Comparison of ENCODE assay signal across 24 cellular contexts in the genomic region with DNA sequence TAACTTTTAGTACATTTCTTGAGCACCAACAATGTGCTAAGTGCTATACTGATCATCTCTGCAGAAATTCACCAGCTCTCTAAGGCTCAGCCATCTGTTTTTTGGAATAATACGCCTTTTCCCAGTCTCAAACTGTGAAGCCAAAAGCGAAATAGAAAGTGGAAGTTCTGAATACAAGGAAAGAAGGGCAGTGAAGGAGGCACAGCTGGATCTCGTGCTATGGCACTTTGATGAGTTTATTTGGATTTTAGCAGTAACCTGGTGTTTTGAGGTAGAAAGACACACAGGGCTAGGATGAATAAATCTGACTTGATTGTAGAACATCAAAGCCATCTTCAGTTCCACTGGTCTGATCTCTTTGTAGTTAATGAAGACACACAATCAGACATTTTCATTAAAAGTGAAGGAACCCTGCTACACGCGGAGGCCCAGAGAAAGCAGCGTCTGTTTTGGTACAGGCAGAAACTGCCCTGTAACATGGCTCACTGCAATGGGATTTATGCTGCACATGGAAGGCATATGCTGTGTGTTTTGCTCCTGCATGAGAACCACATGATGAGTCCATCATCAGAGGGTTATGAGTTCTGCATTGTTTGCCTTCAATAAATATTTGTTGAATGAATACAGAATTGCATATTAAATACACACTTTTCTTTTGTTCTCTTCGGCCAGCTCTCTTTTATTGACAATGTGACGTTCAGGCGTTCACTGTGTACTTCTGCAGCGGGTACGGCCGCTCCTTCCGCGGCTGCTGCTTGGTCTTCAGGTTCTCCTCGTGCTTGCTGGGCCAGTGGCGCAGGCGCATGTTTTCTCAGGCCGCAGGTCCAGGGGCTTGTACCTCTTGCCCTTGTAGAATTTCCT.
DNase-seq lines count a peak whose midpoint lies in the region; ATAC-seq and TF ChIP-seq lines count a peak whose summit lies in the region.
"Had no signal": no experiment of that assay in that cellular context is flagged by ENCODE, and none has a peak within 500 bp of the region (broad histone marks: within the 10 kb centered on the region; RNA-seq: fewer than 3 reads in every experiment).

No MANE protein-coding gene starts in this region.

- H3K36me3 ChIP-seq in ovary (no peaks in the 10 kb centered on the region), aorta (ENCODE audit: control insufficient read depth in 1 of 2, insufficient read depth in 2 of 2, low read length in 1 of 2) (peaks cover 0 to 6% of the 10 kb centered on the region in 2 donors), thyroid gland (no peaks in the 10 kb centered on the region)
- H3K36me3 ChIP-seq in CD4-positive, alpha-beta memory T cell (ENCODE audit: insufficient read depth, low read length), result no peaks in the 10 kb centered on the region
- H3K36me3 ChIP-seq: neural progenitor cell, uterus had no signal

- TF ChIP-seq POLR2A in ovary (IDR thresholded peaks at IDR 0.05), result no peak
- no peak for TF ChIP-seq POLR2A in thyroid gland (IDR thresholded peaks at IDR 0.05)

- peaks cover 52 to 53% of the 10 kb centered on the region in 2 donors for H3K36me3 Mint-ChIP-seq in CD4-positive, alpha-beta memory T cell

- peak overlapping the region; percentile 6 for H3K4me3 ChIP-seq in ovary
- no peak overlapping the region for H3K4me3 ChIP-seq in aorta (ENCODE audit: low read length in 2 of 2)
- H3K4me3 ChIP-seq in thyroid gland (replicated peaks in 1 of 3), result no peak overlapping the region
- no peak overlapping the region for H3K4me3 ChIP-seq in CD4-positive, alpha-beta memory T cell (ENCODE audit: low read length in 2 of 2)
- H3K4me3 ChIP-seq: lung, neural progenitor cell, smooth muscle cell, uterus had no signal

- DNase-seq in AG08395 (ENCODE audit: low spot score) (peak; percentile 14), GM03348 (ENCODE audit: low spot score) (peak; percentile 19), ovary (no peak), aorta (no peak), thyroid gland (no peak)
- no peak for DNase-seq in CD4-positive, alpha-beta memory T cell
- DNase-seq: activated CD4-positive, CD25-positive, alpha-beta regulatory T cell treated with anti-CD3 and anti-CD28 coated beads, Interleukin-2, amount 50 U/mL, for 72 hours; activated CD8-positive, alpha-beta T cell treated with anti-CD3 and anti-CD28 coated beads, Interleukin-2, amount 10 ng/mL, durations not matched to agents 7 days and 5 days; activated gamma-delta T cell; activated T-cell treated with anti-CD3 and anti-CD28 coated beads for 4 hours; CD4-positive, CD25-positive, alpha-beta regulatory T cell; effector CD8-positive, alpha-beta T cell; erythroblast; NCI-H1105 treated with DMSO at 0.1 percent for 48 hours; NCI-H2107; NK-92 treated with Interleukin-12 subunit alpha and Interleukin-12 subunit beta, amount 100 ng/mL, for 24 hours; uterus had no signal

- no peak overlapping the region for H3K4me3 Mint-ChIP-seq in CD4-positive, alpha-beta memory T cell
- H3K4me3 Mint-ChIP-seq: activated CD8-positive, alpha-beta T cell treated with anti-CD3 and anti-CD28 coated beads, Interleukin-2, amount 10 ng/mL, durations not matched to agents 7 days and 5 days; CD4-positive, CD25-positive, alpha-beta regulatory T cell; stimulated activated effector memory CD8-positive, alpha-beta T cell treated with anti-CD3 and anti-CD28 coated beads, Interleukin-12 subunit alpha, Interleukin-12 subunit beta, amount 100 ng/mL, for 72 hours had no signal

- WGBS in ovary, 3 donors, result 86 to 90% (median 87%) methylated on average over 18 of the region's 18 CpGs
- WGBS in aorta, 2 donors, result 94 to 95% methylated on average over 18 of the region's 18 CpGs
- WGBS in thyroid gland, 2 donors, result 96 to 97% methylated on average over 18 of the region's 18 CpGs

- no peak for TF ChIP-seq EP300 in ovary (IDR thresholded peaks at IDR 0.05)

- no peak overlapping the region for H3K27ac Mint-ChIP-seq in CD4-positive, alpha-beta memory T cell
- H3K27ac Mint-ChIP-seq: activated CD8-positive, alpha-beta T cell treated with anti-CD3 and anti-CD28 coated beads, Interleukin-2, amount 10 ng/mL, durations not matched to agents 7 days and 5 days; CD4-positive, CD25-positive, alpha-beta regulatory T cell; stimulated activated effector memory CD8-positive, alpha-beta T cell treated with anti-CD3 and anti-CD28 coated beads, Interleukin-12 subunit alpha, Interleukin-12 subunit beta, amount 100 ng/mL, for 72 hours had no signal

- H3K9me3 ChIP-seq in ovary (no peaks in the 10 kb centered on the region), aorta (ENCODE audit: control insufficient read depth, low read length) (peaks cover 1% of the 10 kb centered on the region), thyroid gland (no peaks in the 10 kb centered on the region)
- no peaks in the 10 kb centered on the region for H3K9me3 ChIP-seq in CD4-positive, alpha-beta memory T cell (ENCODE audit: control insufficient read depth in 1 of 2, low read length in 2 of 2)
- H3K9me3 ChIP-seq: uterus had no signal

- TF ChIP-seq CTCF in VCaP (conservative IDR thresholded peaks at IDR 0.05), result no peak
- no peak for TF ChIP-seq CTCF in ovary (IDR thresholded peaks at IDR 0.05)
- no peak for TF ChIP-seq CTCF in thyroid gland (IDR thresholded peaks at IDR 0.05)

- intact Hi-C loops in ovary (cut with DNase I), result no loop called here
- intact Hi-C loops in aorta (cut with DNase I), result no loop called here
- intact Hi-C loops in thyroid gland (cut with DNase I), result no loop called here
- intact Hi-C loops in CD4-positive, alpha-beta memory T cell (cut with micrococcal nuclease), result no loop called here

- H3K4me1 ChIP-seq in ovary (ENCODE audit: insufficient read depth) (no peaks in the 10 kb centered on the region), aorta (ENCODE audit: control insufficient read depth in 1 of 2, insufficient read depth in 2 of 2, low read length in 2 of 2) (peaks cover 0 to 1% of the 10 kb centered on the region in 2 donors), thyroid gland (no peaks in the 10 kb centered on the region)
- no peaks in the 10 kb centered on the region for H3K4me1 ChIP-seq in CD4-positive, alpha-beta memory T cell (ENCODE audit: insufficient read depth, low read length)
- H3K4me1 ChIP-seq: uterus had no signal

- H3K27me3 ChIP-seq in ovary (no peaks in the 10 kb centered on the region), aorta (ENCODE audit: control insufficient read depth in 1 of 2, insufficient read depth in 2 of 2, low read length in 1 of 2) (no peaks in the 10 kb centered on the region), thyroid gland (no peaks in the 10 kb centered on the region)
- no peaks in the 10 kb centered on the region for H3K27me3 ChIP-seq in CD4-positive, alpha-beta memory T cell (ENCODE audit: insufficient read depth, low read length)
- H3K27me3 ChIP-seq: neural progenitor cell, uterus had no signal

- H3K27ac ChIP-seq in VCaP (peak overlapping the region; percentile 95), ovary (no peak overlapping the region), aorta (ENCODE audit: low read depth in 1 of 2, low read length in 2 of 2) (no peak overlapping the region), thyroid gland (no peak overlapping the region)
- no peak overlapping the region for H3K27ac ChIP-seq in CD4-positive, alpha-beta memory T cell (ENCODE audit: low read depth, low read length)
- H3K27ac ChIP-seq: neural progenitor cell had no signal

- CTCF ChIA-PET in CD4-positive, alpha-beta memory T cell (lab: Charles Lee; ENCODE audit: partially characterized antibody), result interaction anchor here (1.2 to 1.9 kb wide), 2 partner anchors 14 to 15 kb away, joined by 3 to 6 read pairs; no protein-coding TSS in a partner anchor

- peaks cover 0 to 2% (median 0%) of the 10 kb centered on the region in 4 donors for H3K4me1 Mint-ChIP-seq in CD4-positive, alpha-beta memory T cell
- H3K4me1 Mint-ChIP-seq: stimulated activated effector memory CD8-positive, alpha-beta T cell treated with anti-CD3 and anti-CD28 coated beads, Interleukin-12 subunit alpha, Interleukin-12 subunit beta, amount 100 ng/mL, for 72 hours had no signal

- H3K27me3 Mint-ChIP-seq in CD4-positive, alpha-beta memory T cell, result no peaks in the 10 kb centered on the region
- H3K27me3 Mint-ChIP-seq: CD4-positive, CD25-positive, alpha-beta regulatory T cell had no signal

- no peak for ATAC-seq in aorta (ENCODE audit: low FRiP score)
- ATAC-seq in GM19023 (IDR thresholded peaks at IDR 0.05; ENCODE audit: unreplicated experiment), result no peak
- ATAC-seq: activated CD8-positive, alpha-beta T cell treated with anti-CD3 and anti-CD28 coated beads, Interleukin-2, amount 10 ng/mL, durations not matched to agents 7 days and 5 days; Panc1; stimulated activated effector memory CD8-positive, alpha-beta T cell treated with anti-CD3 and anti-CD28 coated beads, Interleukin-12 subunit alpha, Interleukin-12 subunit beta, amount 100 ng/mL, for 72 hours had no signal

- no peaks in the 10 kb centered on the region for H3K9me3 Mint-ChIP-seq in CD4-positive, alpha-beta memory T cell
- H3K9me3 Mint-ChIP-seq: CD4-positive, CD25-positive, alpha-beta regulatory T cell; neural progenitor cell; stimulated activated effector memory CD8-positive, alpha-beta T cell treated with anti-CD3 and anti-CD28 coated beads, Interleukin-12 subunit alpha, Interleukin-12 subunit beta, amount 100 ng/mL, for 72 hours had no signal

- POLR2A ChIA-PET in CD4-positive, alpha-beta memory T cell (lab: Charles Lee; ENCODE audit: partially characterized antibody), result no interaction called here

Comparison
In these comparisons a context has a peak if more than half of its experiments do, and no peak if none do; other contexts are left out.
1. DNase-seq: peak in AG08395 (single experiment) and GM03348 (single experiment); none in ovary (0 of 5), aorta (0 of 2), thyroid gland (0 of 2) and CD4-positive, alpha-beta memory T cell (0 of 5).